Comparison of ENCODE assay signal across 10 cellular contexts in the genomic region with DNA sequence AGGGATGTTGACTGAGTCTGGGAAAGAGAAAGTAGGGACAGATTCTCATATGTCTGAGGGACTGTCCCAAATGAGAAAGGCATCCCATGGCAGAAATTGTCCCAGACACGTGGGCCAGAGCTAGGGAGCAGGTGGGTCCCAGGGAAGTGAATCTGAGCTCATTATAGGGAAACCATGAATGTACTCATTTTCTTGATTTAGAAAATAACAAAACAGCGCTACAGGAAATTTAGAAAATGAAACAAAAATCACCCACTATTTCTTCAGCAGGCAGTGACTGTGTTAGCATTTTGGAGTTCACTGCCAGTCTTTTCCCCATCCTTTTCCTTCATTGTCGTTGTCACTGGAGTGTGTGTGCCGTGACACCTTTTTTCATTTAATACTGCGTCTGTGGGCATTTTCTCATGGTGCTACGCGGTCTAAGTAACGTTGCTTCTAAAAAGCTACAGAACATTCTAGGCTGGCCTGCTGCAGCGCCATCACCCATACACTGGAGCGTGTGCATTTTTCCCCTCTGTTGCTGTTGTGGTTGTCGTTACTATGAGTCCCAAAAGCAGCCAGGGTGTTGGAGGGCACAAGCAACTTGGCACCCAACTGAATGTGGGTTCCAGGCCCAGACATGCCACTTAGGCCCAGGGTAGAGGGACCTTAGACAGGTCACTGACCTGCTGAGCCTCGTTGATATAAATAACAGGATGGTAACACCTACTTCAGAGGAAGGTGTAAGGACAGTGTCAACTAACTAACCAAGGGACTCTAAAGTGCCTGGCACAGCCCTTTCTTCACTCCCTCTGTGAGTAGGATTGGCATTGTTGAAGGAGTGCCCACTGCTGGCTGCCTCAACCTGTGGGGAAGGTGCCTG. TPM values are rescaled to one million over a fixed set of nuclear protein-coding genes. Genes with fewer than 3 reads are reported as not detected.
DNase-seq lines count a peak whose midpoint lies in the region; ATAC-seq and TF ChIP-seq lines count a peak whose summit lies in the region.
"Had no signal": no experiment of that assay in that cellular context is flagged by ENCODE, and none has a peak within 500 bp of the region (broad histone marks: within the 10 kb centered on the region; RNA-seq: fewer than 3 reads in every experiment).

No MANE protein-coding gene starts in this region.

- H3K27ac ChIP-seq in left lung = peak overlapping the region; percentile 84 to 91
- H3K27ac ChIP-seq in thymus (ENCODE audit: low read depth) = peak overlapping the region; percentile 98
- no peak overlapping the region for H3K27ac ChIP-seq in PC-9

- H3K4me3 Mint-ChIP-seq in activated CD4-positive, alpha-beta T cell treated with anti-CD3 and anti-CD28 coated beads, Interleukin-2, amount 10 ng/mL, durations not matched to agents 7 days and 5 days = peak overlapping the region; percentile 88
- peak overlapping the region; percentile 86 for H3K4me3 Mint-ChIP-seq in activated T-helper 1 cell treated with anti-CD3 and anti-CD28 coated beads, Interleukin-12 subunit alpha, Interleukin-12 subunit beta, Interleukin-2, Interleukin-4 antibody, amounts not matched to agents 30 ng/mL and 10 ng/mL and 1 ng/mL, durations not matched to agents 14 hours and 24 hours and 36 hours

- peaks cover 57% of the 10 kb centered on the region for H3K4me1 Mint-ChIP-seq in activated CD4-positive, alpha-beta T cell treated with anti-CD3 and anti-CD28 coated beads, Interleukin-2, amount 10 ng/mL, durations not matched to agents 7 days and 5 days
- H3K4me1 Mint-ChIP-seq in activated T-helper 1 cell treated with anti-CD3 and anti-CD28 coated beads, Interleukin-12 subunit alpha, Interleukin-12 subunit beta, Interleukin-2, Interleukin-4 antibody, amounts not matched to agents 30 ng/mL and 10 ng/mL and 1 ng/mL, durations not matched to agents 14 hours and 24 hours and 36 hours (ENCODE audit: low read depth) = peaks cover 60% of the 10 kb centered on the region

- POLR2A ChIA-PET in activated CD4-positive, alpha-beta T cell treated with anti-CD3 and anti-CD28 coated beads, Interleukin-2, amount 10 ng/mL, durations not matched to agents 7 days and 5 days (lab: Charles Lee) = interaction anchor here (0.6 to 1.2 kb wide), 3 partner anchors 8 to 356 kb away, joined by 3 to 7 read pairs (median 4); no protein-coding TSS in a partner anchor
- POLR2A ChIA-PET in PC-9 (lab: Charles Lee; ENCODE audit: unreplicated experiment) = no interaction called here

- no peaks in the 10 kb centered on the region for H3K9me3 Mint-ChIP-seq in activated CD4-positive, alpha-beta T cell treated with anti-CD3 and anti-CD28 coated beads, Interleukin-2, amount 10 ng/mL, durations not matched to agents 7 days and 5 days
- no peaks in the 10 kb centered on the region for H3K9me3 Mint-ChIP-seq in activated T-helper 1 cell treated with anti-CD3 and anti-CD28 coated beads, Interleukin-12 subunit alpha, Interleukin-12 subunit beta, Interleukin-2, Interleukin-4 antibody, amounts not matched to agents 30 ng/mL and 10 ng/mL and 1 ng/mL, durations not matched to agents 14 hours and 24 hours and 36 hours

- BruUV-seq in PC-9 (replicated peaks; lab: Mats Ljungman, UMichigan) = no TSS peak

- WGBS in thymus = 65% methylated on average over 12 of the region's 12 CpGs

- no peak overlapping the region for H2AFZ ChIP-seq in PC-9

- peaks cover 61% of the 10 kb centered on the region for H3K79me2 ChIP-seq in PC-9 (ENCODE audit: low read depth)

- CTCF ChIA-PET in activated CD4-positive, alpha-beta T cell treated with anti-CD3 and anti-CD28 coated beads, Interleukin-2, amount 10 ng/mL, durations not matched to agents 7 days and 5 days (lab: Charles Lee) = interaction anchor here (1.0 to 27.9 kb wide), 7 partner anchors 10 to 177 kb away, joined by 3 to 930 read pairs (median 5); partner anchors contain the start of gene LMAN1L
- CTCF ChIA-PET in PC-9 (lab: Charles Lee) = interaction anchor here (0.7 kb wide), 1 partner anchor 120 kb away, joined by 3 read pairs; no protein-coding TSS in a partner anchor

- ATAC-seq in left lung = no peak

- H4K20me1 ChIP-seq in PC-9 (ENCODE audit: insufficient read depth) = peaks cover 43% of the 10 kb centered on the region

- H3K4me3 ChIP-seq in left lung (peak overlapping the region in 1 of 2 donors; percentile 85), thymus (ENCODE audit: low read length) (peak overlapping the region; percentile 99), PC-9 (no peak overlapping the region)

- H3K9me2 ChIP-seq in PC-9 (ENCODE audit: insufficient read depth) = no peaks in the 10 kb centered on the region

- no peaks in the 10 kb centered on the region for H3K27me3 Mint-ChIP-seq in activated CD4-positive, alpha-beta T cell treated with anti-CD3 and anti-CD28 coated beads, Interleukin-2, amount 10 ng/mL, durations not matched to agents 7 days and 5 days
- H3K27me3 Mint-ChIP-seq in activated T-helper 1 cell treated with anti-CD3 and anti-CD28 coated beads, Interleukin-12 subunit alpha, Interleukin-12 subunit beta, Interleukin-2, Interleukin-4 antibody, amounts not matched to agents 30 ng/mL and 10 ng/mL and 1 ng/mL, durations not matched to agents 14 hours and 24 hours and 36 hours (ENCODE audit: insufficient read depth) = no peaks in the 10 kb centered on the region

- DNase-seq in activated CD4-positive, alpha-beta T cell treated with anti-CD3 and anti-CD28 coated beads, Interleukin-2, amount 10 ng/mL, durations not matched to agents 7 days and 5 days = peak; percentile 43
- no peak for DNase-seq in activated CD4-positive, alpha-beta T cell treated with anti-CD3 and anti-CD28 coated beads for 1 hour
- DNase-seq in activated T-helper 1 cell treated with anti-CD3 and anti-CD28 coated beads, Interleukin-12 subunit alpha, Interleukin-12 subunit beta, Interleukin-2, Interleukin-4 antibody, amounts not matched to agents 30 ng/mL and 10 ng/mL and 1 ng/mL, durations not matched to agents 14 hours and 24 hours and 36 hours (ENCODE audit: low spot score) = no peak
- DNase-seq in left lung (peak in 1 of 2 donors; percentile 3), PC-9 (no peak), NCI-H1417 (lab: John Stamatoyannopoulos, UW) (no peak), NCI-H2196 (lab: John Stamatoyannopoulos, UW; ENCODE audit: unreplicated experiment) (no peak)
- DNase-seq: NCI-H748 treated with DMSO at 0.1 percent for 48 hours had no signal

- TF ChIP-seq CTCF in left lung (IDR thresholded peaks at IDR 0.05) (no peak), PC-9 (conservative IDR thresholded peaks at IDR 0.05) (no peak)

- peak overlapping the region; percentile 98 for H3K27ac Mint-ChIP-seq in activated CD4-positive, alpha-beta T cell treated with anti-CD3 and anti-CD28 coated beads, Interleukin-2, amount 10 ng/mL, durations not matched to agents 7 days and 5 days
- H3K27ac Mint-ChIP-seq in activated T-helper 1 cell treated with anti-CD3 and anti-CD28 coated beads, Interleukin-12 subunit alpha, Interleukin-12 subunit beta, Interleukin-2, Interleukin-4 antibody, amounts not matched to agents 30 ng/mL and 10 ng/mL and 1 ng/mL, durations not matched to agents 14 hours and 24 hours and 36 hours = peak overlapping the region; percentile 98

- peaks cover 65% of the 10 kb centered on the region for H3K36me3 Mint-ChIP-seq in activated CD4-positive, alpha-beta T cell treated with anti-CD3 and anti-CD28 coated beads, Interleukin-2, amount 10 ng/mL, durations not matched to agents 7 days and 5 days (ENCODE audit: low read depth)
- H3K36me3 Mint-ChIP-seq in activated T-helper 1 cell treated with anti-CD3 and anti-CD28 coated beads, Interleukin-12 subunit alpha, Interleukin-12 subunit beta, Interleukin-2, Interleukin-4 antibody, amounts not matched to agents 30 ng/mL and 10 ng/mL and 1 ng/mL, durations not matched to agents 14 hours and 24 hours and 36 hours (ENCODE audit: low read depth) = peaks cover 40% of the 10 kb centered on the region

- H3K36me3 ChIP-seq in left lung (no peaks in the 10 kb centered on the region), thymus (ENCODE audit: control insufficient read depth, insufficient read depth) (peaks cover 7% of the 10 kb centered on the region), PC-9 (ENCODE audit: low read depth) (no peaks in the 10 kb centered on the region; the same call in none of the 2 replicates)

- H3K4me1 ChIP-seq in left lung (peaks cover 48 to 87% of the 10 kb centered on the region in 2 donors), thymus (ENCODE audit: control insufficient read depth, insufficient read depth, low read length) (peaks cover 76% of the 10 kb centered on the region), PC-9 (replicated peaks; ENCODE audit: insufficient read depth) (peaks cover 35% of the 10 kb centered on the region)

- no peaks in the 10 kb centered on the region for H3K27me3 ChIP-seq in left lung
- no peaks in the 10 kb centered on the region for H3K27me3 ChIP-seq in thymus (ENCODE audit: control insufficient read depth, insufficient read depth)
- H3K27me3 ChIP-seq in PC-9 (ENCODE audit: insufficient read depth, low read depth) = no peaks in the 10 kb centered on the region

- H3K9me3 ChIP-seq in left lung (no peaks in the 10 kb centered on the region), thymus (ENCODE audit: control insufficient read depth) (no peaks in the 10 kb centered on the region), PC-9 (ENCODE audit: insufficient read depth, low read depth) (no peaks in the 10 kb centered on the region)

- no peaks in the 10 kb centered on the region for H3F3A ChIP-seq in PC-9 (ENCODE audit: insufficient read depth, low read depth)

- H3K4me2 ChIP-seq in PC-9 = no peak overlapping the region

- intact Hi-C loops in activated T-helper 1 cell treated with anti-CD3 and anti-CD28 coated beads, Interleukin-12 subunit alpha, Interleukin-12 subunit beta, Interleukin-2, Interleukin-4 antibody, amounts not matched to agents 30 ng/mL and 10 ng/mL and 1 ng/mL, durations not matched to agents 14 hours and 24 hours and 36 hours (cut with micrococcal nuclease) = loop anchor here (1.0 to 10.0 kb wide), 5 partner anchors 85 to 840 kb away; partner anchors contain the start of genes CLK3, MPI, PPCDC and SNUPN
- intact Hi-C loops in left lung (cut with DNase I) (no loop called here), PC-9 (cut with micrococcal nuclease; ENCODE audit: unreplicated experiment) (no loop called here)

RNA-seq across cellular contexts. Expression of gene CSK, which starts 3.2 kb away (rescaled TPM):
- total RNA-seq in activated CD4-positive, alpha-beta T cell treated with anti-CD3 and anti-CD28 coated beads, Interleukin-2, amount 10 ng/mL, durations not matched to agents 7 days and 5 days = 100 to 1,000 TPM; 315 to 348 TPM
- total RNA-seq in activated T-helper 1 cell treated with anti-CD3 and anti-CD28 coated beads, Interleukin-12 subunit alpha, Interleukin-12 subunit beta, Interleukin-2, Interleukin-4 antibody, amounts not matched to agents 30 ng/mL and 10 ng/mL and 1 ng/mL, durations not matched to agents 14 hours and 24 hours and 36 hours = 348 and 362 TPM in 2 replicates
- total RNA-seq in left lung = 100 to 1,000 TPM in 1 of 2 donors, 10 to 100 TPM in 1; 52.3 to 101 TPM
- polyA plus RNA-seq in thymus = 94.4 TPM
- 78.3 TPM in 2 replicates for total RNA-seq in PC-9 (2021)

RNA-seq across cellular contexts. Expression of gene LMAN1L, which starts 27.6 kb away (rescaled TPM):
- total RNA-seq in activated CD4-positive, alpha-beta T cell treated with anti-CD3 and anti-CD28 coated beads, Interleukin-2, amount 10 ng/mL, durations not matched to agents 7 days and 5 days = under 1 TPM; 0.87 to 0.92 TPM
- total RNA-seq in activated T-helper 1 cell treated with anti-CD3 and anti-CD28 coated beads, Interleukin-12 subunit alpha, Interleukin-12 subunit beta, Interleukin-2, Interleukin-4 antibody, amounts not matched to agents 30 ng/mL and 10 ng/mL and 1 ng/mL, durations not matched to agents 14 hours and 24 hours and 36 hours = 0.75 and 0.93 TPM in 2 replicates
- under 1 TPM in 1 of 2 donors, not detected in 1; 0.39 TPM for total RNA-seq in left lung
- polyA plus RNA-seq in thymus = 0.41 TPM
- total RNA-seq in PC-9 (2021) = not detected in 2 replicates

RNA-seq across cellular contexts. Expression of gene CYP1A2, which starts 36.4 kb away (rescaled TPM):
- not detected for total RNA-seq in activated CD4-positive, alpha-beta T cell treated with anti-CD3 and anti-CD28 coated beads, Interleukin-2, amount 10 ng/mL, durations not matched to agents 7 days and 5 days
- total RNA-seq in activated T-helper 1 cell treated with anti-CD3 and anti-CD28 coated beads, Interleukin-12 subunit alpha, Interleukin-12 subunit beta, Interleukin-2, Interleukin-4 antibody, amounts not matched to agents 30 ng/mL and 10 ng/mL and 1 ng/mL, durations not matched to agents 14 hours and 24 hours and 36 hours = not detected in 2 replicates
- total RNA-seq in left lung = under 1 TPM in 1 of 2 donors, not detected in 1; 0.15 TPM
- polyA plus RNA-seq in thymus = 0.05 TPM
- not detected in 2 replicates for total RNA-seq in PC-9 (2021)
- total RNA-seq: urinary bladder had no signal
- polyA plus RNA-seq: urinary bladder had no signal

RNA-seq across cellular contexts. Expression of gene CPLX3, which starts 41.3 kb away (rescaled TPM):
- total RNA-seq in activated CD4-positive, alpha-beta T cell treated with anti-CD3 and anti-CD28 coated beads, Interleukin-2, amount 10 ng/mL, durations not matched to agents 7 days and 5 days = under 1 TPM; 0.12 to 0.19 TPM
- 0.17 and 0.29 TPM in 2 replicates for total RNA-seq in activated T-helper 1 cell treated with anti-CD3 and anti-CD28 coated beads, Interleukin-12 subunit alpha, Interleukin-12 subunit beta, Interleukin-2, Interleukin-4 antibody, amounts not matched to agents 30 ng/mL and 10 ng/mL and 1 ng/mL, durations not matched to agents 14 hours and 24 hours and 36 hours
- total RNA-seq in left lung (not detected), PC-9 (2021) (not detected in 2 replicates)
- 1.1 TPM for polyA plus RNA-seq in thymus
- total RNA-seq: urinary bladder had no signal

RNA-seq across cellular contexts. Expression of gene ULK3, which starts 57.9 kb away (rescaled TPM):
- total RNA-seq in activated CD4-positive, alpha-beta T cell treated with anti-CD3 and anti-CD28 coated beads, Interleukin-2, amount 10 ng/mL, durations not matched to agents 7 days and 5 days = 10 to 100 TPM; 56.6 to 66.4 TPM
- 52.1 and 52.4 TPM in 2 replicates for total RNA-seq in activated T-helper 1 cell treated with anti-CD3 and anti-CD28 coated beads, Interleukin-12 subunit alpha, Interleukin-12 subunit beta, Interleukin-2, Interleukin-4 antibody, amounts not matched to agents 30 ng/mL and 10 ng/mL and 1 ng/mL, durations not matched to agents 14 hours and 24 hours and 36 hours
- total RNA-seq in left lung (10 to 100 TPM; 37.4 to 45.1 TPM), PC-9 (2021) (30.2 and 46.6 TPM in 2 replicates)
- polyA plus RNA-seq in thymus = 59.4 TPM
